In the genomic region with DNA sequence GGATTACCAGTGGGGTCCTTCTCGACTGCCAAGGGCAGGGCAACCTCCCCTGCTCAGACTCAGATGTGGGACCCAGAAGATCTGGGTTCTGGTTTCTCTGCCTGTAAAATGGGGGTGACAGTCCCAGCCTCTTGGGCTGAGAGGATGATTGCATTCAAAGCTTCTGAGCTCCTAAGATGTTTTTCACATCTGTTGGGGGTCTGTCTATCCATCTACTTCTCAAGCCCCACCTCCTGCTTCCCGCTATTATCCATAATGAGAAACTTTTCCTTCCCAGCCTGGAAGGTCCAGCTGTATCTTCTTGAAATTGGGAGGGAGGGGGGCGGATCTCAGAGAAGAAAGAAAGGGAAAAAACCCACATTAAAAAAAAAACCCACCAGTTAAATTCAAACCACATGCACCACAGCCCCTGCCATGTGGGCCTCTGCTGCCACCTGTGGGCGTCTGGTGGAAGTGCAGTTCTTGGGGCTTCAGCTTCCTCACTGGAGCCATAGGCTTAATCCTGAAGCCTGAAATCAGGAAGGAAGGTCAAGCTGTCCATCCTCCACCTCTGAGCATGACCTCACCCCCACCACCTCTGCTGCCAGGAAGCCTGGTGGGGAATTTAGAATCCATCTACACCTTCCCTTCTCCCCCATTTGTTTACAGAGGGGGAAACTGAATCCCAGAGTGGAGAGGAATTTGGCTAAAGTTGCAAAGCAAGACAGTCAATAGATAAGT, we compare ENCODE assay signal across 8 cellular contexts. TPM values are rescaled to one million over a fixed set of nuclear protein-coding genes. Genes with fewer than 3 reads are reported as not detected.
DNase-seq lines count a peak whose midpoint lies in the region; ATAC-seq and TF ChIP-seq lines count a peak whose summit lies in the region.

No MANE protein-coding gene starts in this region.

- H3K9me3 ChIP-seq in heart right ventricle (no peaks in the 10 kb centered on the region), aorta (ENCODE audit: control insufficient read depth, low read length) (no peaks in the 10 kb centered on the region)

- intact Hi-C loops in heart right ventricle (cut with DNase I) = loop anchor here in 8 of 10 donors (1.0 to 2.0 kb wide), 3 partner anchors 28 to 40 kb away; no protein-coding TSS in a partner anchor
- intact Hi-C loops in aorta (cut with DNase I) = loop anchor here (1.0 to 5.0 kb wide), 2 partner anchors 28 to 38 kb away; no protein-coding TSS in a partner anchor

- H3K4me3 ChIP-seq in heart right ventricle (peak overlapping the region in 4 of 10 donors; percentile 9 to 25 (median 18)), aorta (ENCODE audit: low read length in 2 of 2) (no peak overlapping the region)

- peak; percentile 96 to 100 (median 99) for TF ChIP-seq CTCF in heart right ventricle (IDR thresholded peaks at IDR 0.05)

- no peaks in the 10 kb centered on the region for H3K36me3 Mint-ChIP-seq in activated naive CD8-positive, alpha-beta T cell treated with anti-CD3 and anti-CD28 coated beads, Interleukin-2, amount 50 U/mL, for 24 hours (ENCODE audit: low read depth)

- WGBS in heart right ventricle, 2 donors = 0 to 6% methylated on average over 4 of the region's 4 CpGs
- 1 to 2% methylated on average over 4 of the region's 4 CpGs for WGBS in aorta, 2 donors

- H3K4me1 Mint-ChIP-seq in activated naive CD8-positive, alpha-beta T cell treated with anti-CD3 and anti-CD28 coated beads, Interleukin-2, amount 50 U/mL, for 24 hours = peaks cover 3% of the 10 kb centered on the region

- H3K9me3 Mint-ChIP-seq in activated naive CD8-positive, alpha-beta T cell treated with anti-CD3 and anti-CD28 coated beads, Interleukin-2, amount 50 U/mL, for 24 hours = no peaks in the 10 kb centered on the region

- H3K27ac ChIP-seq in heart right ventricle = peak overlapping the region; percentile 45 to 90 (median 78)
- H3K27ac ChIP-seq in aorta (ENCODE audit: low read depth in 1 of 2, low read length in 2 of 2) = peak overlapping the region in 1 of 2 donors; percentile 39

- no peaks in the 10 kb centered on the region for H3K27me3 Mint-ChIP-seq in activated naive CD8-positive, alpha-beta T cell treated with anti-CD3 and anti-CD28 coated beads, Interleukin-2, amount 50 U/mL, for 24 hours

- H3K36me3 ChIP-seq in heart right ventricle (peaks cover 0 to 13% (median 0%) of the 10 kb centered on the region in 9 donors), aorta (ENCODE audit: control insufficient read depth in 1 of 2, insufficient read depth in 2 of 2, low read length in 1 of 2) (no peaks in the 10 kb centered on the region)

- H3K4me1 ChIP-seq in heart right ventricle (peaks cover 37 to 94% (median 56%) of the 10 kb centered on the region in 9 donors), aorta (ENCODE audit: control insufficient read depth in 1 of 2, insufficient read depth in 2 of 2, low read length in 2 of 2) (peaks cover 0 to 14% of the 10 kb centered on the region in 2 donors)

- ATAC-seq in activated naive CD8-positive, alpha-beta T cell treated with anti-CD3 and anti-CD28 coated beads, Interleukin-2, amount 50 U/mL, for 24 hours = no peak
- peak; percentile 46 to 83 (median 63) for ATAC-seq in heart right ventricle
- ATAC-seq in aorta (ENCODE audit: low FRiP score) = peak; percentile 85
- ATAC-seq in HG02870 (IDR thresholded peaks at IDR 0.05; ENCODE audit: unreplicated experiment) = no peak

- H3K27me3 ChIP-seq in heart right ventricle = no peaks in the 10 kb centered on the region
- H3K27me3 ChIP-seq in aorta (ENCODE audit: control insufficient read depth in 1 of 2, insufficient read depth in 2 of 2, low read length in 1 of 2) = no peaks in the 10 kb centered on the region

- no peak overlapping the region for H3K4me3 Mint-ChIP-seq in activated naive CD8-positive, alpha-beta T cell treated with anti-CD3 and anti-CD28 coated beads, Interleukin-2, amount 50 U/mL, for 24 hours

- DNase-seq in GM04504 (ENCODE audit: low read depth) (peak; percentile 70), NCI-H1417 (lab: John Stamatoyannopoulos, UW) (peak; percentile 65 to 87 (median 81)), T follicular helper cell (ENCODE audit: low read depth) (peak; percentile 70), heart right ventricle (peak; percentile 88 to 89), retina (peak; percentile 91), aorta (peak; percentile 87 to 94)
- peak; percentile 86 for DNase-seq in activated naive CD8-positive, alpha-beta T cell treated with anti-CD3 and anti-CD28 coated beads, Interleukin-2, amount 50 U/mL, for 24 hours

- H3K27ac Mint-ChIP-seq in activated naive CD8-positive, alpha-beta T cell treated with anti-CD3 and anti-CD28 coated beads, Interleukin-2, amount 50 U/mL, for 24 hours = no peak overlapping the region

RNA-seq across cellular contexts. Expression of gene ARHGEF17, which starts 27.3 kb away (rescaled TPM):
- total RNA-seq in heart right ventricle (10 to 100 TPM; 39.2 to 67.4 (median 52.2) TPM), aorta (100 to 1,000 TPM; 159 to 201 TPM)
- polyA plus RNA-seq in heart right ventricle (10 to 100 TPM; 38.6 to 44.3 TPM), aorta (100 to 1,000 TPM in 1 of 2 donors, 10 to 100 TPM in 1; 20.5 to 182 TPM)

RNA-seq across cellular contexts. Expression of gene RELT, which starts 40.8 kb away (rescaled TPM):
- total RNA-seq in heart right ventricle = 1 to 10 TPM; 1.0 to 9.2 (median 2.7) TPM
- polyA plus RNA-seq in heart right ventricle = 1 to 10 TPM; 2.0 to 5.6 TPM
- 10 to 100 TPM; 11.5 to 13.2 TPM for total RNA-seq in aorta
- polyA plus RNA-seq in aorta = 1 to 10 TPM; 1.1 to 1.3 TPM

Comparison
In these comparisons a context has a peak if more than half of its experiments do, and no peak if none do; other contexts are left out.
1. ATAC-seq: peak in heart right ventricle (8 of 8) and aorta (single experiment); none in activated naive CD8-positive, alpha-beta T cell treated with anti-CD3 and anti-CD28 coated beads, Interleukin-2, amount 50 U/mL, for 24 hours (single experiment) and HG02870 (single experiment).
2. Peak in every context shown above with its lines, with median percentiles within 50 percentile points of each other: DNase-seq.